Comparison of ENCODE assay signal across 12 cellular contexts in genomic region chr1:113146242-113147072, GRCh38.
DNase-seq lines count a peak whose midpoint lies in the region; ATAC-seq, FAIRE-seq and TF ChIP-seq lines count a peak whose summit lies in the region.
"Had no signal": no experiment of that assay in that cellular context is flagged by ENCODE, and none has a peak within 500 bp of the region (broad histone marks: within the 10 kb centered on the region; RNA-seq: fewer than 3 reads in every experiment).

No MANE protein-coding gene starts in this region.

- H2BK15ac ChIP-seq in H1 (ENCODE audit: low read length): no peak overlapping the region

- no peaks in the 10 kb centered on the region; a peak in 1 of 4 replicates for H3K79me2 ChIP-seq in H1 (ENCODE audit: control insufficient read depth in 1 of 2, insufficient read depth in 2 of 2, low read length in 2 of 2)

- H3K36me3 ChIP-seq in H1 (ENCODE audit: control insufficient read depth in 2 of 4, insufficient read depth in 4 of 4, low read length in 3 of 4) (no peaks in the 10 kb centered on the region), upper lobe of left lung (no peaks in the 10 kb centered on the region)
- H3K36me3 ChIP-seq: transverse colon had no signal

- H3K4me3 Mint-ChIP-seq in activated naive CD4-positive, alpha-beta T cell treated with anti-CD3 and anti-CD28 coated beads for 36 hours: no peak overlapping the region
- no peak overlapping the region for H3K4me3 Mint-ChIP-seq in T-helper 17 cell
- H3K4me3 Mint-ChIP-seq: T-helper 1 cell treated with Interleukin-12 subunit alpha and Interleukin-12 subunit beta and Interleukin-4 antibody, amounts not matched to agents 30 μg/mL and 1 μg/mL, for 36 hours had no signal

- no peak overlapping the region for H4K5ac ChIP-seq in H1 (ENCODE audit: insufficient read length, low read depth, low read length)

- no peak overlapping the region for H2BK120ac ChIP-seq in H1 (replicated peaks; ENCODE audit: low read depth, low read length)

- DNase-seq in activated naive CD4-positive, alpha-beta T cell treated with anti-CD3 and anti-CD28 coated beads, Interleukin-2, amount 50 U/mL, for 72 hours (ENCODE audit: low spot score in 2 of 2): no peak
- DNase-seq in activated naive CD4-positive, alpha-beta T cell treated with anti-CD3 and anti-CD28 coated beads for 36 hours: no peak
- DNase-seq in T-helper 17 cell: peak in 1 of 3 donors; percentile 9
- DNase-seq in H1 (ENCODE audit: low read depth in 1 of 2, low spot score in 2 of 2): no peak
- no peak for DNase-seq in upper lobe of left lung
- no peak for DNase-seq in GOT3 (lab: John Stamatoyannopoulos, UW)
- DNase-seq in left cardiac atrium: no peak
- DNase-seq in NCI-H1694 treated with DMSO at 0.1 percent for 48 hours (lab: John Stamatoyannopoulos, UW): no peak
- DNase-seq: NCI-H526, transverse colon had no signal

- 98% methylated on average over 7 of the region's 7 CpGs; no CpG with 5 or more reads in 1 of the 2 experiments for WGBS in H1 (ENCODE audit: extremely low coverage in 1 of 2, insufficient coverage in 1 of 2, insufficient read length in 1 of 2, insufficient replicate concordance in 2 of 2, low coverage in 1 of 2, low lambda C conversion rate in 2 of 2, missing lambda C conversion rate in 1 of 2), 2 experiments
- 84 to 88% methylated on average over 7 of the region's 7 CpGs for WGBS in upper lobe of left lung, 2 donors

- H4K20me1 ChIP-seq in H1 (replicated peaks in 1 of 2; ENCODE audit: control insufficient read depth in 1 of 2, insufficient read depth in 2 of 2, low read length in 2 of 2): no peaks in the 10 kb centered on the region

- H2BK20ac ChIP-seq in H1 (ENCODE audit: low read length): no peak overlapping the region

- H3K18ac ChIP-seq in H1 (ENCODE audit: extremely low read depth, low read length): no peak overlapping the region

- H2AK5ac ChIP-seq in H1 (ENCODE audit: low read depth, low read length): no peak overlapping the region

- H4K8ac ChIP-seq in H1 (ENCODE audit: extremely low read depth, insufficient read depth, low read length): no peak overlapping the region; the same call in 1 of the 2 replicates

- TF ChIP-seq EP300 in H1 (IDR thresholded peaks at IDR 0.05; ENCODE audit: borderline replicate concordance in 1 of 2, low read depth in 2 of 2, low read length in 2 of 2) (no peak), upper lobe of left lung (IDR thresholded peaks at IDR 0.05) (no peak)

- H3K9me3 Mint-ChIP-seq in activated naive CD4-positive, alpha-beta T cell treated with anti-CD3 and anti-CD28 coated beads, Interleukin-2, amount 50 U/mL, for 72 hours: no peaks in the 10 kb centered on the region
- H3K9me3 Mint-ChIP-seq in activated naive CD4-positive, alpha-beta T cell treated with anti-CD3 and anti-CD28 coated beads for 36 hours: no peaks in the 10 kb centered on the region
- H3K9me3 Mint-ChIP-seq: T-helper 1 cell treated with Interleukin-12 subunit alpha and Interleukin-12 subunit beta and Interleukin-4 antibody, amounts not matched to agents 30 μg/mL and 1 μg/mL, for 36 hours had no signal

- TF ChIP-seq POLR2A in H1 (IDR thresholded peaks at IDR 0.05; ENCODE audit: control extremely low read depth in 1 of 2, low read depth in 2 of 2, low read length in 2 of 2) (no peak), upper lobe of left lung (IDR thresholded peaks at IDR 0.05) (no peak)

- no peak overlapping the region for H3K23ac ChIP-seq in H1 (ENCODE audit: insufficient read length)

- TF ChIP-seq CTCF in H1 (IDR thresholded peaks at IDR 0.05; ENCODE audit: control extremely low read depth in 1 of 3, insufficient read depth in 1 of 3, low read depth in 1 of 3, low read length in 3 of 3) (no peak), upper lobe of left lung (IDR thresholded peaks at IDR 0.05) (no peak)

- H3K14ac ChIP-seq in H1 (ENCODE audit: insufficient read length): no peak overlapping the region

- H4K91ac ChIP-seq in H1 (replicated peaks; ENCODE audit: insufficient read length, low read length): no peak overlapping the region

- no peaks in the 10 kb centered on the region for H3K79me1 ChIP-seq in H1 (ENCODE audit: low read depth, low read length)

- H3K9me3 ChIP-seq in T-helper 17 cell (ENCODE audit: control insufficient read depth, low read length, poor library complexity, severe bottlenecking) (no peaks in the 10 kb centered on the region), H1 (ENCODE audit: insufficient read depth in 2 of 2, low read depth in 1 of 2, low read length in 1 of 2) (no peaks in the 10 kb centered on the region), upper lobe of left lung (no peaks in the 10 kb centered on the region)
- H3K9me3 ChIP-seq: transverse colon had no signal

- H3K4me1 ChIP-seq in H1 (replicated peaks in 1 of 4; ENCODE audit: control insufficient read depth in 3 of 4, insufficient read depth in 4 of 4, low read length in 3 of 4): peaks cover 0 to 13% (median 0%) of the 10 kb centered on the region in 4 experiments; a peak in 2 of 7 replicates
- peaks cover 13 to 17% (median 15%) of the 10 kb centered on the region in 4 donors for H3K4me1 ChIP-seq in upper lobe of left lung

- H2BK5ac ChIP-seq in H1 (ENCODE audit: low read depth, low read length): no peak overlapping the region

- POLR2A ChIA-PET in H1 (lab: Charles Lee; ENCODE audit: partially characterized antibody): no interaction called here

- H2AFZ ChIP-seq in H1 (ENCODE audit: low read length): 0 out of 2 replicates have a peak overlapping the region, but pooled peaks have one; percentile 46

- no peaks in the 10 kb centered on the region for H3K23me2 ChIP-seq in H1 (ENCODE audit: low read depth, low read length)

- no peak overlapping the region for H3K27ac Mint-ChIP-seq in activated naive CD4-positive, alpha-beta T cell treated with anti-CD3 and anti-CD28 coated beads, Interleukin-2, amount 50 U/mL, for 72 hours
- H3K27ac Mint-ChIP-seq in activated naive CD4-positive, alpha-beta T cell treated with anti-CD3 and anti-CD28 coated beads for 36 hours: no peak overlapping the region
- H3K27ac Mint-ChIP-seq in T-helper 17 cell: peak overlapping the region; percentile 41
- H3K27ac Mint-ChIP-seq: T-helper 1 cell treated with Interleukin-12 subunit alpha and Interleukin-12 subunit beta and Interleukin-4 antibody, amounts not matched to agents 30 μg/mL and 1 μg/mL, for 36 hours had no signal

- H3K27me3 ChIP-seq in H1 (replicated peaks in 1 of 4; ENCODE audit: control insufficient read depth in 3 of 4, extremely low read depth in 1 of 4, insufficient read depth in 3 of 4, low read length in 3 of 4) (no peaks in the 10 kb centered on the region), upper lobe of left lung (no peaks in the 10 kb centered on the region)
- H3K27me3 ChIP-seq: transverse colon had no signal

- ATAC-seq in activated naive CD4-positive, alpha-beta T cell treated with anti-CD3 and anti-CD28 coated beads, Interleukin-2, amount 50 U/mL, for 72 hours: peak; percentile 53 to 88
- ATAC-seq in T-helper 17 cell (peak; percentile 81), upper lobe of left lung (ENCODE audit: low FRiP score in 2 of 2) (peak; percentile 6 to 34), left cardiac atrium (no peak)

- FAIRE-seq in H1 (lab: Jason Lieb, UNC): no peak
- FAIRE-seq: islet of Langerhans had no signal

- TF ChIP-seq RAD21 in H1 (IDR thresholded peaks at IDR 0.05 in 1 of 2, conservative IDR thresholded peaks at IDR 0.05 in 1 of 2; ENCODE audit: low read depth in 2 of 2, low read length in 2 of 2): no peak

- no peak overlapping the region for H3K9ac ChIP-seq in H1 (replicated peaks in 1 of 4; ENCODE audit: extremely low read depth in 1 of 4, low read depth in 3 of 4, low read length in 3 of 4)

- no peak overlapping the region for H3K56ac ChIP-seq in H1 (replicated peaks; ENCODE audit: insufficient read length, low read depth, low read length)

- CTCF ChIA-PET in activated naive CD4-positive, alpha-beta T cell treated with anti-CD3 and anti-CD28 coated beads for 36 hours (lab: Charles Lee): no interaction called here
- CTCF ChIA-PET in H1 (lab: Charles Lee; ENCODE audit: partially characterized antibody): interaction anchor here (0.6 to 1.6 kb wide), 6 partner anchors 10 to 421 kb away, joined by 3 to 5 read pairs (median 3); no protein-coding TSS in a partner anchor

- H3K4ac ChIP-seq in H1 (replicated peaks; ENCODE audit: insufficient read length, low read depth, low read length): no peak overlapping the region

- H3K27ac ChIP-seq in H1 (ENCODE audit: low read depth, low read length): no peak overlapping the region
- no peak overlapping the region for H3K27ac ChIP-seq in upper lobe of left lung
- H3K27ac ChIP-seq: transverse colon had no signal

- intact Hi-C loops in activated naive CD4-positive, alpha-beta T cell treated with anti-CD3 and anti-CD28 coated beads for 36 hours (cut with micrococcal nuclease): no loop called here
- intact Hi-C loops in left cardiac atrium (cut with DNase I): no loop called here

- H2BK12ac ChIP-seq in H1 (ENCODE audit: low read depth, low read length): no peak overlapping the region

- H3K4me2 ChIP-seq in H1 (ENCODE audit: insufficient read depth in 1 of 2, low read depth in 2 of 2, low read length in 2 of 2): no peak overlapping the region

- H3K4me1 Mint-ChIP-seq in activated naive CD4-positive, alpha-beta T cell treated with anti-CD3 and anti-CD28 coated beads for 36 hours (ENCODE audit: low read depth): peaks cover 36% of the 10 kb centered on the region
- H3K4me1 Mint-ChIP-seq in T-helper 17 cell: peaks cover 34% of the 10 kb centered on the region

- H3K4me3 ChIP-seq in H1 (ENCODE audit: extremely low read depth in 1 of 4, insufficient read depth in 2 of 4, low read depth in 3 of 4, low read length in 4 of 4) (no peak overlapping the region), upper lobe of left lung (no peak overlapping the region)
- H3K4me3 ChIP-seq: transverse colon had no signal

- no peaks in the 10 kb centered on the region for H3K36me3 Mint-ChIP-seq in activated naive CD4-positive, alpha-beta T cell treated with anti-CD3 and anti-CD28 coated beads, Interleukin-2, amount 50 U/mL, for 72 hours
- H3K36me3 Mint-ChIP-seq in activated naive CD4-positive, alpha-beta T cell treated with anti-CD3 and anti-CD28 coated beads for 36 hours (ENCODE audit: low read depth): no peaks in the 10 kb centered on the region
- H3K36me3 Mint-ChIP-seq in T-helper 17 cell (ENCODE audit: low read depth): no peaks in the 10 kb centered on the region

- no peaks in the 10 kb centered on the region for H3K27me3 Mint-ChIP-seq in activated naive CD4-positive, alpha-beta T cell treated with anti-CD3 and anti-CD28 coated beads for 36 hours (ENCODE audit: low read depth)
- H3K27me3 Mint-ChIP-seq in T-helper 17 cell: no peaks in the 10 kb centered on the region

TF ChIP-seq in H1, 55 proteins besides CTCF, POLR2A, EP300 and RAD21 (continues in another document):
- TF ChIP-seq KDM4A (IDR thresholded peaks at IDR 0.05; ENCODE audit: low read depth, low read length, severe bottlenecking) (no peak), TAF1 (IDR thresholded peaks at IDR 0.05; ENCODE audit: low read depth, low read length) (no peak), CHD2 (IDR thresholded peaks at IDR 0.05; ENCODE audit: low read length) (no peak), SAP30 (IDR thresholded peaks at IDR 0.05; ENCODE audit: insufficient read depth, insufficient replicate concordance, low read length) (no peak), BRCA1 (IDR thresholded peaks at IDR 0.05; ENCODE audit: low read depth, low read length) (no peak), CTBP2 (IDR thresholded peaks at IDR 0.05; ENCODE audit: borderline replicate concordance, insufficient read depth, insufficient read length, low read length) (no peak)

Comparison
In these comparisons a context has a peak if more than half of its experiments do, and no peak if none do; other contexts are left out.
1. ATAC-seq: peak in activated naive CD4-positive, alpha-beta T cell treated with anti-CD3 and anti-CD28 coated beads, Interleukin-2, amount 50 U/mL, for 72 hours (2 of 2), T-helper 17 cell (single experiment) and upper lobe of left lung (2 of 2); none in left cardiac atrium (0 of 2).